30 cellular contexts compared by ENCODE assay signal in genomic region chr7:124738639-124739038, GRCh38. TPM values are rescaled to one million over a fixed set of nuclear protein-coding genes. Genes with fewer than 3 reads are reported as not detected.
"Had no signal": no experiment of that assay in that cellular context is flagged by ENCODE, and none has a peak within 500 bp of the region (broad histone marks: within the 10 kb centered on the region; RNA-seq: fewer than 3 reads in every experiment).

No MANE protein-coding gene starts in this region.

- H3K27me3 ChIP-seq: adrenal gland, breast epithelium had no signal

- H3K9ac ChIP-seq: KMS-11, SK-N-SH had no signal

- H3K4me2 ChIP-seq: KMS-11, SK-N-SH had no signal

- H3K4me1 ChIP-seq: adrenal gland, breast epithelium had no signal

- H3K4me1 Mint-ChIP-seq: activated CD4-positive, alpha-beta T cell treated with anti-CD3 and anti-CD28 coated beads, Interleukin-2, amount 10 ng/mL, durations not matched to agents 7 days and 5 days; activated naive CD4-positive, alpha-beta T cell treated with anti-CD3 and anti-CD28 coated beads, Interleukin-2, amount 10 ng/mL, durations not matched to agents 7 days and 5 days; activated naive CD8-positive, alpha-beta T cell treated with anti-CD3 and anti-CD28 coated beads, Interleukin-2, amount 10 ng/mL, durations not matched to agents 7 days and 5 days; activated T-helper 17 cell treated with anti-CD3 and anti-CD28 coated beads, Interleukin-2, amount 50 U/mL, for 72 hours had no signal

- H3K4me3 Mint-ChIP-seq: activated CD4-positive, alpha-beta memory T cell treated with anti-CD3 and anti-CD28 coated beads for 36 hours; activated CD4-positive, alpha-beta T cell treated with anti-CD3 and anti-CD28 coated beads, Interleukin-2, amount 10 ng/mL, durations not matched to agents 7 days and 5 days; activated naive CD4-positive, alpha-beta T cell treated with anti-CD3 and anti-CD28 coated beads, Interleukin-2, amount 10 ng/mL, durations not matched to agents 7 days and 5 days; activated naive CD8-positive, alpha-beta T cell treated with anti-CD3 and anti-CD28 coated beads, Interleukin-2, amount 10 ng/mL, durations not matched to agents 7 days and 5 days; activated T-cell treated with anti-CD3 and anti-CD28 coated beads, Interleukin-2, amount 50 U/mL, for 4 hours; activated T-helper 17 cell treated with anti-CD3 and anti-CD28 coated beads, Interleukin-2, amount 50 U/mL, for 72 hours had no signal

- DNase-seq: activated CD4-positive, alpha-beta memory T cell treated with anti-CD3 and anti-CD28 coated beads for 36 hours; activated CD4-positive, alpha-beta T cell treated with anti-CD3 and anti-CD28 coated beads, Interleukin-2, amount 10 ng/mL, durations not matched to agents 7 days and 5 days; activated CD4-positive, CD25-positive, alpha-beta regulatory T cell; activated CD8-positive, alpha-beta memory T cell treated with anti-CD3 and anti-CD28 coated beads for 24 hours; activated gamma-delta T cell treated with Interleukin-2 at 50 U/mL for 16 hours; activated naive CD4-positive, alpha-beta T cell treated with anti-CD3 and anti-CD28 coated beads, Interleukin-2, amount 10 ng/mL, durations not matched to agents 7 days and 5 days; activated naive CD8-positive, alpha-beta T cell treated with anti-CD3 and anti-CD28 coated beads, Interleukin-2, amount 10 ng/mL, durations not matched to agents 7 days and 5 days; activated T-cell treated with anti-CD3 and anti-CD28 coated beads, Interleukin-2, amount 50 U/mL, for 4 hours; adrenal gland; aorta; central memory CD4-positive, alpha-beta T cell; NCI-H1092; NCI-H1417; NCI-H1694; NCI-H2029; NCI-H2107; NCI-H2171 treated with DMSO at 0.1 percent for 48 hours; NCI-H226; NCI-H526; NCI-H774; RPMI8226; SK-N-SH; T-helper 1 cell had no signal

- H3K9me3 ChIP-seq: adrenal gland, breast epithelium, SK-N-SH had no signal

- H3K27ac Mint-ChIP-seq: activated CD4-positive, alpha-beta memory T cell treated with anti-CD3 and anti-CD28 coated beads for 36 hours; activated CD4-positive, alpha-beta T cell treated with anti-CD3 and anti-CD28 coated beads, Interleukin-2, amount 10 ng/mL, durations not matched to agents 7 days and 5 days; activated naive CD4-positive, alpha-beta T cell treated with anti-CD3 and anti-CD28 coated beads, Interleukin-2, amount 10 ng/mL, durations not matched to agents 7 days and 5 days; activated naive CD8-positive, alpha-beta T cell treated with anti-CD3 and anti-CD28 coated beads, Interleukin-2, amount 10 ng/mL, durations not matched to agents 7 days and 5 days; activated T-helper 17 cell treated with anti-CD3 and anti-CD28 coated beads, Interleukin-2, amount 50 U/mL, for 72 hours had no signal

- H3K36me3 ChIP-seq: adrenal gland, breast epithelium had no signal

- ATAC-seq: activated T-cell treated with anti-CD3 and anti-CD28 coated beads, Interleukin-2, amount 50 U/mL, for 4 hours; activated T-helper 17 cell treated with anti-CD3 and anti-CD28 coated beads, Interleukin-2, amount 50 U/mL, for 72 hours; Panc1; Right ventricle myocardium inferior had no signal

- H3K4me3 ChIP-seq: adrenal gland, breast epithelium had no signal

- H3K36me3 Mint-ChIP-seq: activated CD4-positive, alpha-beta memory T cell treated with anti-CD3 and anti-CD28 coated beads for 36 hours; activated naive CD4-positive, alpha-beta T cell treated with anti-CD3 and anti-CD28 coated beads, Interleukin-2, amount 10 ng/mL, durations not matched to agents 7 days and 5 days; activated naive CD8-positive, alpha-beta T cell treated with anti-CD3 and anti-CD28 coated beads, Interleukin-2, amount 10 ng/mL, durations not matched to agents 7 days and 5 days had no signal

- H3K27me3 Mint-ChIP-seq: activated CD4-positive, alpha-beta memory T cell treated with anti-CD3 and anti-CD28 coated beads for 36 hours; activated CD4-positive, alpha-beta T cell treated with anti-CD3 and anti-CD28 coated beads, Interleukin-2, amount 10 ng/mL, durations not matched to agents 7 days and 5 days; activated naive CD4-positive, alpha-beta T cell treated with anti-CD3 and anti-CD28 coated beads, Interleukin-2, amount 10 ng/mL, durations not matched to agents 7 days and 5 days; activated T-helper 17 cell treated with anti-CD3 and anti-CD28 coated beads, Interleukin-2, amount 50 U/mL, for 72 hours had no signal

- H3K27ac ChIP-seq: adrenal gland, breast epithelium, KMS-11, VCaP had no signal

- H3K9me3 Mint-ChIP-seq: activated CD4-positive, alpha-beta memory T cell treated with anti-CD3 and anti-CD28 coated beads for 36 hours; activated CD4-positive, alpha-beta T cell treated with anti-CD3 and anti-CD28 coated beads, Interleukin-2, amount 10 ng/mL, durations not matched to agents 7 days and 5 days; activated naive CD4-positive, alpha-beta T cell treated with anti-CD3 and anti-CD28 coated beads, Interleukin-2, amount 10 ng/mL, durations not matched to agents 7 days and 5 days; activated naive CD8-positive, alpha-beta T cell treated with anti-CD3 and anti-CD28 coated beads, Interleukin-2, amount 10 ng/mL, durations not matched to agents 7 days and 5 days; activated T-cell treated with anti-CD3 and anti-CD28 coated beads, Interleukin-2, amount 50 U/mL, for 4 hours; activated T-helper 17 cell treated with anti-CD3 and anti-CD28 coated beads, Interleukin-2, amount 50 U/mL, for 72 hours had no signal

RNA-seq across cellular contexts. Expression of gene GPR37, which starts 27.0 kb away (rescaled TPM):
- total RNA-seq: activated CD4-positive, alpha-beta T cell treated with anti-CD3 and anti-CD28 coated beads, Interleukin-2, amount 10 ng/mL, durations not matched to agents 7 days and 5 days; activated naive CD8-positive, alpha-beta T cell treated with anti-CD3 and anti-CD28 coated beads, Interleukin-2, amount 10 ng/mL, durations not matched to agents 7 days and 5 days; activated T-cell treated with anti-CD3 and anti-CD28 coated beads, Interleukin-2, amount 50 U/mL, for 4 hours; activated T-helper 17 cell treated with anti-CD3 and anti-CD28 coated beads, Interleukin-2, amount 50 U/mL, for 72 hours; Right ventricle myocardium inferior; T-helper 2 cell treated with Interferon-gamma antibody and Interleukin-4, amounts not matched to agents 100 ng/mL and 5 ng/mL, for 36 hours had no signal
